ENCODE assay signal across 16 cellular contexts in genomic region chr7:22722596-22722995, GRCh38. TPM values are rescaled to one million over a fixed set of nuclear protein-coding genes. Genes with fewer than 3 reads are reported as not detected.
DNase-seq lines count a peak whose midpoint lies in the region; ATAC-seq and TF ChIP-seq lines count a peak whose summit lies in the region.
"Had no signal": no experiment of that assay in that cellular context is flagged by ENCODE, and none has a peak within 500 bp of the region (broad histone marks: within the 10 kb centered on the region; RNA-seq: fewer than 3 reads in every experiment).

No MANE protein-coding gene starts in this region.

- H3K4me1 Mint-ChIP-seq in CD14-positive monocyte: peaks cover 66% of the 10 kb centered on the region

- ATAC-seq in Panc1: no peak
- no peak for ATAC-seq in psoas muscle
- no peak for ATAC-seq in HG02981 (IDR thresholded peaks at IDR 0.05; ENCODE audit: unreplicated experiment)
- ATAC-seq: activated CD8-positive, alpha-beta memory T cell treated with anti-CD3 and anti-CD28 coated beads, Interleukin-2, amount 10 ng/mL, durations not matched to agents 7 days and 5 days had no signal

- TF ChIP-seq POLR2A in esophagus muscularis mucosa (IDR thresholded peaks at IDR 0.05; ENCODE audit: low read depth) (no peak), suprapubic skin (IDR thresholded peaks at IDR 0.05) (no peak)

- H3K4me3 ChIP-seq in Panc1 (ENCODE audit: low read depth in 2 of 2, low read length in 2 of 2) (no peak overlapping the region), esophagus muscularis mucosa (no peak overlapping the region), psoas muscle (no peak overlapping the region), suprapubic skin (no peak overlapping the region)

- H3K36me3 ChIP-seq in Panc1 (ENCODE audit: control insufficient read depth, insufficient read depth, low read length) (no peaks in the 10 kb centered on the region), esophagus muscularis mucosa (no peaks in the 10 kb centered on the region), psoas muscle (ENCODE audit: insufficient read depth in 1 of 2, low read depth in 1 of 2) (no peaks in the 10 kb centered on the region), suprapubic skin (no peaks in the 10 kb centered on the region)

- peak overlapping the region; percentile 91 to 98 (median 94) for H3K27ac Mint-ChIP-seq in CD14-positive monocyte

- peaks cover 36% of the 10 kb centered on the region for H3K4me1 ChIP-seq in Panc1 (ENCODE audit: control insufficient read depth, insufficient read depth, low read length)
- peaks cover 69 to 85% (median 79%) of the 10 kb centered on the region in 4 donors for H3K4me1 ChIP-seq in esophagus muscularis mucosa
- peaks cover 51% of the 10 kb centered on the region for H3K4me1 ChIP-seq in psoas muscle
- peaks cover 46% of the 10 kb centered on the region for H3K4me1 ChIP-seq in suprapubic skin

- no peaks in the 10 kb centered on the region; the same call in 1 of the 2 replicates for H3K9me3 ChIP-seq in Panc1 (ENCODE audit: control insufficient read depth, insufficient read depth, low read depth, low read length)
- H3K9me3 ChIP-seq in esophagus muscularis mucosa: no peaks in the 10 kb centered on the region
- no peaks in the 10 kb centered on the region for H3K9me3 ChIP-seq in psoas muscle
- H3K9me3 ChIP-seq in suprapubic skin: no peaks in the 10 kb centered on the region

- no TSS peak for BruUV-seq in Panc1 (replicated peaks; lab: Mats Ljungman, UMichigan)

- DNase-seq in CD14-positive monocyte (ENCODE audit: low spot score): no peak
- no peak for DNase-seq in Panc1 (ENCODE audit: low read depth, low spot score)
- DNase-seq in esophagus muscularis mucosa (ENCODE audit: extremely low spot score): no peak
- DNase-seq in psoas muscle: no peak
- no peak for DNase-seq in activated CD4-positive, alpha-beta T cell treated with anti-CD3 and anti-CD28 coated beads for 4 hours
- no peak for DNase-seq in NCI-H1048 (lab: John Stamatoyannopoulos, UW)
- DNase-seq in suprapubic skin (ENCODE audit: low spot score in 2 of 2): no peak
- DNase-seq: activated CD4-positive, alpha-beta T cell treated with anti-CD3 and anti-CD28 coated beads for 1 hour; activated CD8-positive, alpha-beta memory T cell treated with anti-CD3 and anti-CD28 coated beads, Interleukin-2, amount 10 ng/mL, durations not matched to agents 7 days and 5 days; foreskin melanocyte; NCI-H187 treated with DMSO at 0.1 percent for 48 hours; NCI-H510A; nephron progenitor cell; SHP77 treated with DMSO at 0.1 percent for 48 hours had no signal

- H3K36me3 Mint-ChIP-seq in CD14-positive monocyte: peaks cover 1 to 3% of the 10 kb centered on the region in 2 donors
- H3K36me3 Mint-ChIP-seq: activated CD8-positive, alpha-beta memory T cell treated with anti-CD3 and anti-CD28 coated beads, Interleukin-2, amount 10 ng/mL, durations not matched to agents 7 days and 5 days had no signal

- POLR2A ChIA-PET in Panc1 (lab: Charles Lee): no interaction called here

- peak overlapping the region in 1 of 2 donors; percentile 81 for H3K4me3 Mint-ChIP-seq in CD14-positive monocyte
- H3K4me3 Mint-ChIP-seq: activated CD8-positive, alpha-beta memory T cell treated with anti-CD3 and anti-CD28 coated beads, Interleukin-2, amount 10 ng/mL, durations not matched to agents 7 days and 5 days; nephron progenitor cell; T-helper 2 cell treated with Interferon-gamma antibody and Interleukin-4, amounts not matched to agents 5 μg/mL and 100 μg/mL, for 36 hours had no signal

- H3K27ac ChIP-seq in Panc1 (ENCODE audit: low read length) (peak overlapping the region; percentile 65; the same call in 1 of the 2 replicates), esophagus muscularis mucosa (replicated peaks in 1 of 4) (peak overlapping the region; percentile 27 to 87 (median 78)), psoas muscle (peak overlapping the region; percentile 56), suprapubic skin (no peak overlapping the region)

- peaks cover 0 to 3% (median 0%) of the 10 kb centered on the region in 7 donors for H3K9me3 Mint-ChIP-seq in CD14-positive monocyte
- H3K9me3 Mint-ChIP-seq: nephron progenitor cell; T-helper 2 cell treated with Interferon-gamma antibody and Interleukin-4, amounts not matched to agents 5 μg/mL and 100 μg/mL, for 36 hours had no signal

- peaks cover 3 to 11% (median 8%) of the 10 kb centered on the region in 3 donors for H3K27me3 Mint-ChIP-seq in CD14-positive monocyte (ENCODE audit: low read depth in 3 of 3)

- H3K27me3 ChIP-seq in Panc1 (ENCODE audit: control insufficient read depth, insufficient read depth, low read length) (no peaks in the 10 kb centered on the region), esophagus muscularis mucosa (no peaks in the 10 kb centered on the region), psoas muscle (ENCODE audit: insufficient read depth in 3 of 3, low read length in 2 of 3) (no peaks in the 10 kb centered on the region), suprapubic skin (no peaks in the 10 kb centered on the region)

- TF ChIP-seq CTCF in CD14-positive monocyte (IDR thresholded peaks at IDR 0.05) (no peak), Panc1 (IDR thresholded peaks at IDR 0.05) (no peak), esophagus muscularis mucosa (IDR thresholded peaks at IDR 0.05) (no peak), psoas muscle (IDR thresholded peaks at IDR 0.05) (no peak), suprapubic skin (IDR thresholded peaks at IDR 0.05) (no peak)

- TF ChIP-seq EP300 in esophagus muscularis mucosa (IDR thresholded peaks at IDR 0.05) (no peak), suprapubic skin (IDR thresholded peaks at IDR 0.05) (no peak)

- 75% methylated on average over 4 of the region's 6 CpGs for WGBS in esophagus muscularis mucosa
- 85 to 87% (median 86%) methylated on average over 6 of the region's 6 CpGs for WGBS in psoas muscle, 3 donors
- 82% methylated on average over 6 of the region's 6 CpGs for WGBS in suprapubic skin

- intact Hi-C loops in CD14-positive monocyte (cut with micrococcal nuclease) (loop anchor here (10.0 kb wide), 1 partner anchor 58 kb away; no protein-coding TSS in a partner anchor), Panc1 (cut with micrococcal nuclease; ENCODE audit: unreplicated experiment) (no loop called here), esophagus muscularis mucosa (cut with DNase I) (loop anchor here (10.0 kb wide), 1 partner anchor 332 kb away; no protein-coding TSS in a partner anchor), psoas muscle (cut with DNase I) (loop anchor here in 1 of 2 donors (10.0 kb wide), 1 partner anchor 332 kb away; no protein-coding TSS in a partner anchor)

- CTCF ChIA-PET in Panc1 (lab: Charles Lee): interaction anchor here (1.0 to 7.6 kb wide), 2 partner anchors 160 to 162 kb away, joined by 4 to 98 read pairs; no protein-coding TSS in a partner anchor

- in situ Hi-C loops in Panc1 (cut with HindIII; ENCODE audit: low pct_unique_long_range_greater_than_20kb, low sequenced_read_pairs): no loop called here

RNA-seq across cellular contexts. Expression of gene IL6, which starts 4.4 kb away (rescaled TPM):
- polyA plus RNA-seq in CD14-positive monocyte: 1 to 10 TPM in 1 of 2 donors, under 1 TPM in 1; 0.28 to 1.6 TPM
- total RNA-seq in Panc1 (2021; ENCODE audit: unreplicated experiment): not detected
- polyA plus RNA-seq in Panc1 (2012; ENCODE audit: insufficient read length): not detected
- 10 to 100 TPM in 1 of 4 donors, 1 to 10 TPM in 2, under 1 TPM in 1; 0.83 to 51.4 (median 3.4) TPM for total RNA-seq in esophagus muscularis mucosa
- total RNA-seq in psoas muscle: 1 to 10 TPM in 2 of 4 donors, under 1 TPM in 1, not detected in 1; 0.99 to 4.6 (median 2.1) TPM
- polyA plus RNA-seq in psoas muscle: 1 to 10 TPM in 1 of 3 donors, under 1 TPM in 2; 0.51 to 4.1 (median 0.91) TPM
- total RNA-seq in suprapubic skin: 10 to 100 TPM in 1 of 4 donors, 1 to 10 TPM in 1, under 1 TPM in 1, not detected in 1; 0.80 to 36.0 (median 6.4) TPM
